In the genomic region with DNA sequence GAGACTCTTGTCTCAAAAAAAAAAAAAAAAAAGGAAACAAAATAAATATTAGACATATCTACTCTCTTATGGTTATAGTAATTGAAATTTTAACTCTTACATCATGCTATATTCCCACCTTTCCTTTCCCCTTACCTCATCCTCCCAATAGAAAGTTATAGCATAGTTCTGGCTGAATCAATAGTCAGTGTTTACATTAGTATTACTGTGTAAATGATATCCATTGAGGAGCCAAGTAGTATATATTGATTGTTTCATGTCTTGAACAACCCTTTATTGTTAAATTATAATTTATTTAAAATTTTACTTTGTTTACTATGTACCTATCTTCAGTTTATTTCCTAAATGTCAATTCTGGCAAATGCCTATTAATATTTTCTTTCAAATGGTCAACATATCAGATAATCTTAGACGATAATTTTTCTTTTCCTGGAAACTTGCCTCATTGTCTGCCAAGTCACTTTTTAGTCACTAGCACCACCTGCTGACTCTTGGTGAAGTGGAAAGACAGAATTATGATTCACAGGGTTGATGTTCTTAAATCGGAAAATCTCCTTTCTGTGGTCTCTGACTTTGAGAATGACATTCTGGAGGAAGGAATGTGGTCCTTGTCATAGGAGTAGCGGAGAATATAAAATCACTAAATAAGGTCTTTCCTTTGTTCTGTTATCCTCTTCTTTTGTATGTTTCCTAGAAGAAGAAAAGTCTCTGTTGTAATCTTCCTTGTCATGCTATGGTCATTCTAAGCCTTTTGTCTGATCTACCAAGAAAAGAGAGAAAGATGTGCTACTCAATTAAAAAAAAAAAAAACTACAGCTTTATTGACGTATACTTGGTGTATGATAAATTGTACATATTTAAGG, we compare ENCODE assay signal across 9 cellular contexts. TPM values are rescaled to one million over a fixed set of nuclear protein-coding genes. Genes with fewer than 3 reads are reported as not detected.
DNase-seq lines count a peak whose midpoint lies in the region; ATAC-seq and TF ChIP-seq lines count a peak whose summit lies in the region.
"Had no signal": no experiment of that assay in that cellular context is flagged by ENCODE, and none has a peak within 500 bp of the region (broad histone marks: within the 10 kb centered on the region; RNA-seq: fewer than 3 reads in every experiment).

No MANE protein-coding gene starts in this region.

- no peaks in the 10 kb centered on the region for H4K20me1 ChIP-seq in MM.1S (ENCODE audit: insufficient read depth, low read length)
- H4K20me1 ChIP-seq in smooth muscle cell (ENCODE audit: low read depth): no peaks in the 10 kb centered on the region
- H4K20me1 ChIP-seq: BLaER1 treated with 17β-estradiol and CSF1 and Interleukin-3, amounts not matched to agents 10 nM and 100 nM had no signal

- DNase-seq in NCI-H510A treated with DMSO at 0.1 percent for 48 hours (lab: John Stamatoyannopoulos, UW): peak; percentile 80
- DNase-seq in NCI-H510A (lab: John Stamatoyannopoulos, UW): no peak
- DNase-seq in MM.1S: peak; percentile 81
- DNase-seq in RWPE2 (ENCODE audit: low spot score): no peak
- peak; percentile 90 for DNase-seq in amniotic stem cell (lab: John Stamatoyannopoulos, UW)
- no peak for DNase-seq in right cardiac atrium
- DNase-seq in smooth muscle cell (lab: John Stamatoyannopoulos, UW; ENCODE audit: unreplicated experiment): no peak

- H3K36me3 ChIP-seq in MM.1S (replicated peaks; ENCODE audit: insufficient read depth, low read length): no peaks in the 10 kb centered on the region
- H3K36me3 ChIP-seq in RWPE2 (ENCODE audit: low read depth): no peaks in the 10 kb centered on the region
- no peaks in the 10 kb centered on the region for H3K36me3 ChIP-seq in smooth muscle cell (ENCODE audit: low read depth)
- H3K36me3 ChIP-seq: BLaER1 treated with 17β-estradiol and CSF1 and Interleukin-3, amounts not matched to agents 10 nM and 100 nM had no signal

- peak; percentile 72; the same call in 2 of the 3 replicates for ATAC-seq in RWPE2 (ENCODE audit: low read depth)
- ATAC-seq in right cardiac atrium: peak; percentile 15 to 18
- ATAC-seq in HG03135 (IDR thresholded peaks at IDR 0.05; ENCODE audit: unreplicated experiment): no peak

- H3K27ac ChIP-seq in MM.1S (ENCODE audit: low read length): no peak overlapping the region
- H3K27ac ChIP-seq in RWPE2 (ENCODE audit: poor library complexity, severe bottlenecking): no peak overlapping the region
- no peak overlapping the region for H3K27ac ChIP-seq in right cardiac atrium (ENCODE audit: low read length)
- no peak overlapping the region for H3K27ac ChIP-seq in smooth muscle cell (ENCODE audit: low read depth)
- H3K27ac ChIP-seq: BLaER1 treated with 17β-estradiol and CSF1 and Interleukin-3, amounts not matched to agents 10 nM and 100 nM had no signal

- no peaks in the 10 kb centered on the region for H3K9me2 ChIP-seq in MM.1S (replicated peaks; ENCODE audit: insufficient read depth, low read length)

- intact Hi-C loops in right cardiac atrium (cut with DNase I): loop anchor here (5.0 to 10.0 kb wide), 6 partner anchors 36 to 171 kb away; a partner anchor contains a TSS

- H2AFZ ChIP-seq in MM.1S (ENCODE audit: low read length) (no peak overlapping the region), smooth muscle cell (ENCODE audit: low read depth) (no peak overlapping the region)

- H3K79me2 ChIP-seq in MM.1S (ENCODE audit: low read length) (no peaks in the 10 kb centered on the region), smooth muscle cell (ENCODE audit: low read depth) (no peaks in the 10 kb centered on the region)

- H3K9me3 ChIP-seq in MM.1S (replicated peaks; ENCODE audit: insufficient read depth, low read length): no peaks in the 10 kb centered on the region
- no peaks in the 10 kb centered on the region for H3K9me3 ChIP-seq in RWPE2 (ENCODE audit: severe bottlenecking)
- H3K9me3 ChIP-seq in right cardiac atrium (ENCODE audit: control insufficient read depth, low read length): no peaks in the 10 kb centered on the region
- H3K9me3 ChIP-seq in smooth muscle cell (replicated peaks; ENCODE audit: low read depth): no peaks in the 10 kb centered on the region
- H3K9me3 ChIP-seq: BLaER1 treated with 17β-estradiol and CSF1 and Interleukin-3, amounts not matched to agents 10 nM and 100 nM had no signal

- TF ChIP-seq CTCF in MM.1S (IDR thresholded peaks at IDR 0.05; ENCODE audit: low read length) (peak; percentile 95), RWPE2 (IDR thresholded peaks at IDR 0.05; ENCODE audit: poor library complexity, severe bottlenecking) (peak; percentile 96), smooth muscle cell (IDR thresholded peaks at IDR 0.05; ENCODE audit: borderline replicate concordance, insufficient read depth, poor library complexity, severe bottlenecking) (peak; percentile 74)

- no peak overlapping the region for H3K9ac ChIP-seq in MM.1S (ENCODE audit: low read length)
- no peak overlapping the region for H3K9ac ChIP-seq in smooth muscle cell (ENCODE audit: low read depth)
- H3K9ac ChIP-seq: BLaER1 treated with 17β-estradiol and CSF1 and Interleukin-3, amounts not matched to agents 10 nM and 100 nM had no signal

- no peak overlapping the region for H3K4me2 ChIP-seq in MM.1S (ENCODE audit: low read depth, low read length)
- no peak overlapping the region for H3K4me2 ChIP-seq in smooth muscle cell
- H3K4me2 ChIP-seq: BLaER1 treated with 17β-estradiol and CSF1 and Interleukin-3, amounts not matched to agents 10 nM and 100 nM had no signal

- WGBS in right cardiac atrium: 9% methylated on average over 4 of the region's 4 CpGs
- 15% methylated on average over 4 of the region's 4 CpGs for WGBS in smooth muscle cell (ENCODE audit: low lambda C conversion rate)

- no peaks in the 10 kb centered on the region for H3F3A ChIP-seq in MM.1S (ENCODE audit: insufficient read depth, low read length)
- H3F3A ChIP-seq in smooth muscle cell (ENCODE audit: low read depth): no peaks in the 10 kb centered on the region

- H3K4me1 ChIP-seq in MM.1S (ENCODE audit: low read length): 0 out of 2 replicates have a peak, but pooled peaks cover 3% of the 10 kb centered on the region
- H3K4me1 ChIP-seq in RWPE2 (ENCODE audit: insufficient read depth, poor library complexity, severe bottlenecking): no peaks in the 10 kb centered on the region
- peaks cover 1% of the 10 kb centered on the region for H3K4me1 ChIP-seq in right cardiac atrium (ENCODE audit: control insufficient read depth, insufficient read depth, low read length)
- H3K4me1 ChIP-seq in smooth muscle cell (ENCODE audit: low read depth): no peaks in the 10 kb centered on the region

- H3K4me3 ChIP-seq in MM.1S (ENCODE audit: low read length): no peak overlapping the region
- no peak overlapping the region for H3K4me3 ChIP-seq in RWPE2 (ENCODE audit: severe bottlenecking)
- no peak overlapping the region for H3K4me3 ChIP-seq in right cardiac atrium (ENCODE audit: low read length)
- H3K4me3 ChIP-seq in smooth muscle cell: no peak overlapping the region
- H3K4me3 ChIP-seq: BLaER1 treated with 17β-estradiol and CSF1 and Interleukin-3, amounts not matched to agents 10 nM and 100 nM had no signal

- H3K27me3 ChIP-seq in MM.1S (replicated peaks; ENCODE audit: insufficient read depth, low read length) (no peaks in the 10 kb centered on the region; the same call in 1 of the 2 replicates), RWPE2 (ENCODE audit: insufficient read depth, poor library complexity, severe bottlenecking) (no peaks in the 10 kb centered on the region), right cardiac atrium (ENCODE audit: control insufficient read depth, insufficient read depth) (no peaks in the 10 kb centered on the region), smooth muscle cell (ENCODE audit: low read depth) (peaks cover 15% of the 10 kb centered on the region)

RNA-seq across cellular contexts. Expression of a gene that starts 8.6 kb away (rescaled TPM):
- total RNA-seq in right cardiac atrium (100 to 1,000 TPM in 2 of 4 donors, 10 to 100 TPM in 2; 65.1 to 164 (median 97.1) TPM), smooth muscle cell (not detected in 2 replicates)
- polyA plus RNA-seq in right cardiac atrium (116 TPM), smooth muscle cell (not detected in 2 replicates)

RNA-seq across cellular contexts. Expression of a gene that starts 16.6 kb away (rescaled TPM):
- total RNA-seq in right cardiac atrium: 100 to 1,000 TPM; 548 to 806 (median 632) TPM
- 943 TPM for polyA plus RNA-seq in right cardiac atrium
- 365 and 384 TPM in 2 replicates for total RNA-seq in smooth muscle cell
- 197 and 206 TPM in 2 replicates for polyA plus RNA-seq in smooth muscle cell

RNA-seq across cellular contexts. Expression of a gene that starts 48.4 kb away (rescaled TPM):
- total RNA-seq in right cardiac atrium (10 to 100 TPM; 51.4 to 54.4 (median 52.5) TPM), smooth muscle cell (17.7 and 22.2 TPM in 2 replicates)
- polyA plus RNA-seq in right cardiac atrium (94.7 TPM), smooth muscle cell (26.4 and 33.6 TPM in 2 replicates)

RNA-seq across cellular contexts. Expression of a gene that starts 48.6 kb away (rescaled TPM):
- total RNA-seq in right cardiac atrium: 1 to 10 TPM; 1.7 to 3.9 (median 3.7) TPM
- polyA plus RNA-seq in right cardiac atrium: 1.8 TPM
- 0.36 and 0.49 TPM in 2 replicates for total RNA-seq in smooth muscle cell
- polyA plus RNA-seq in smooth muscle cell: 1.3 and 2.4 TPM in 2 replicates

RNA-seq across cellular contexts. Expression of a gene that starts 55.1 kb away (rescaled TPM):
- total RNA-seq in right cardiac atrium (10 to 100 TPM; 25.4 to 39.2 (median 28.4) TPM), smooth muscle cell (23.2 and 32.7 TPM in 2 replicates)
- polyA plus RNA-seq in right cardiac atrium (11.9 TPM), smooth muscle cell (26.2 and 31.1 TPM in 2 replicates)

Comparison
In these comparisons a context has a peak if more than half of its experiments do, and no peak if none do; other contexts are left out.
1. DNase-seq: peak in NCI-H510A treated with DMSO at 0.1 percent for 48 hours (single experiment), MM.1S (single experiment) and amniotic stem cell (single experiment); none in NCI-H510A (single experiment), RWPE2 (single experiment), right cardiac atrium (0 of 3) and smooth muscle cell (single experiment).
2. RNA of a gene that starts 8.6 kb away (total RNA-seq): 65.1 to 164 TPM in right cardiac atrium; not detected in smooth muscle cell; every median in the first group is over 10 times any median in the second.
3. Peak in every context shown above with its lines, with median percentiles within 50 percentile points of each other: CTCF ChIP-seq.